In genomic region chr1:174428033-174428432, GRCh38 we compare ENCODE assay signal across 2 cellular contexts.
TF ChIP-seq lines count a peak whose summit lies in the region.

No MANE protein-coding gene starts in this region.

TF ChIP-seq in HEK293T, 16 proteins besides CTCF, POLR2A, EP300 and RAD21 (continued from another document):
- TF ChIP-seq PKNOX1 (IDR thresholded peaks at IDR 0.05) = peak; percentile 53

TF ChIP-seq in GM12878, 131 proteins besides CTCF, POLR2A, EP300 and RAD21 (continued from another document):
- TF ChIP-seq, protein P1, sequence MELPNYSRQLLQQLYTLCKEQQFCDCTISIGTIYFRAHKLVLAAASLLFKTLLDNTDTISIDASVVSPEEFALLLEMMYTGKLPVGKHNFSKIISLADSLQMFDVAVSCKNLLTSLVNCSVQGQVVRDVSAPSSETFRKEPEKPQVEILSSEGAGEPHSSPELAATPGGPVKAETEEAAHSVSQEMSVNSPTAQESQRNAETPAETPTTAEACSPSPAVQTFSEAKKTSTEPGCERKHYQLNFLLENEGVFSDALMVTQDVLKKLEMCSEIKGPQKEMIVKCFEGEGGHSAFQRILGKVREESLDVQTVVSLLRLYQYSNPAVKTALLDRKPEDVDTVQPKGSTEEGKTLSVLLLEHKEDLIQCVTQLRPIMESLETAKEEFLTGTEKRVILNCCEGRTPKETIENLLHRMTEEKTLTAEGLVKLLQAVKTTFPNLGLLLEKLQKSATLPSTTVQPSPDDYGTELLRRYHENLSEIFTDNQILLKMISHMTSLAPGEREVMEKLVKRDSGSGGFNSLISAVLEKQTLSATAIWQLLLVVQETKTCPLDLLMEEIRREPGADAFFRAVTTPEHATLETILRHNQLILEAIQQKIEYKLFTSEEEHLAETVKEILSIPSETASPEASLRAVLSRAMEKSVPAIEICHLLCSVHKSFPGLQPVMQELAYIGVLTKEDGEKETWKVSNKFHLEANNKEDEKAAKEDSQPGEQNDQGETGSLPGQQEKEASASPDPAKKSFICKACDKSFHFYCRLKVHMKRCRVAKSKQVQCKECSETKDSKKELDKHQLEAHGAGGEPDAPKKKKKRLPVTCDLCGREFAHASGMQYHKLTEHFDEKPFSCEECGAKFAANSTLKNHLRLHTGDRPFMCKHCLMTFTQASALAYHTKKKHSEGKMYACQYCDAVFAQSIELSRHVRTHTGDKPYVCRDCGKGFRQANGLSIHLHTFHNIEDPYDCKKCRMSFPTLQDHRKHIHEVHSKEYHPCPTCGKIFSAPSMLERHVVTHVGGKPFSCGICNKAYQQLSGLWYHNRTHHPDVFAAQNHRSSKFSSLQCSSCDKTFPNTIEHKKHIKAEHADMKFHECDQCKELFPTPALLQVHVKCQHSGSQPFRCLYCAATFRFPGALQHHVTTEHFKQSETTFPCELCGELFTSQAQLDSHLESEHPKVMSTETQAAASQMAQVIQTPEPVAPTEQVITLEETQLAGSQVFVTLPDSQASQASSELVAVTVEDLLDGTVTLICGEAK (IDR thresholded peaks at IDR 0.05; ENCODE audit: borderline replicate concordance) = no peak
- TF ChIP-seq ZBTB11 (CRISPR knock-in tag; IDR thresholded peaks at IDR 0.05) (no peak), RFX5 (IDR thresholded peaks at IDR 0.05; ENCODE audit: low read depth, low read length) (no peak), STAT3 (IDR thresholded peaks at IDR 0.05; ENCODE audit: low read depth, low read length) (no peak), CBX3 (IDR thresholded peaks at IDR 0.05; ENCODE audit: borderline replicate concordance, low read depth) (no peak), POLR2AphosphoS2 (IDR thresholded peaks at IDR 0.05; ENCODE audit: low read depth, low read length) (no peak), RB1 (IDR thresholded peaks at IDR 0.05; ENCODE audit: borderline replicate concordance) (no peak), TCF3 (IDR thresholded peaks at IDR 0.05; ENCODE audit: borderline replicate concordance, insufficient read depth, low read depth, low read length) (no peak), ZNF217 (IDR thresholded peaks at IDR 0.05) (no peak), SUPT20H (IDR thresholded peaks at IDR 0.05; ENCODE audit: borderline replicate concordance, control insufficient read depth, low read depth, low read length) (no peak), IRF4 (IDR thresholded peaks at IDR 0.05; ENCODE audit: low read depth, low read length) (no peak), KLF5 (IDR thresholded peaks at IDR 0.05; ENCODE audit: partially characterized antibody) (no peak), TBL1XR1 (IDR thresholded peaks at IDR 0.05; ENCODE audit: low read depth, low read length) (no peak), YY1 (IDR thresholded peaks at IDR 0.05; ENCODE audit: low read depth, low read length) (no peak)
- TF ChIP-seq, protein P2, sequence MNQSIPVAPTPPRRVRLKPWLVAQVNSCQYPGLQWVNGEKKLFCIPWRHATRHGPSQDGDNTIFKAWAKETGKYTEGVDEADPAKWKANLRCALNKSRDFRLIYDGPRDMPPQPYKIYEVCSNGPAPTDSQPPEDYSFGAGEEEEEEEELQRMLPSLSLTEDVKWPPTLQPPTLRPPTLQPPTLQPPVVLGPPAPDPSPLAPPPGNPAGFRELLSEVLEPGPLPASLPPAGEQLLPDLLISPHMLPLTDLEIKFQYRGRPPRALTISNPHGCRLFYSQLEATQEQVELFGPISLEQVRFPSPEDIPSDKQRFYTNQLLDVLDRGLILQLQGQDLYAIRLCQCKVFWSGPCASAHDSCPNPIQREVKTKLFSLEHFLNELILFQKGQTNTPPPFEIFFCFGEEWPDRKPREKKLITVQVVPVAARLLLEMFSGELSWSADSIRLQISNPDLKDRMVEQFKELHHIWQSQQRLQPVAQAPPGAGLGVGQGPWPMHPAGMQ (IDR thresholded peaks at IDR 0.05; ENCODE audit: borderline replicate concordance) = no peak
- TF ChIP-seq, protein P3, sequence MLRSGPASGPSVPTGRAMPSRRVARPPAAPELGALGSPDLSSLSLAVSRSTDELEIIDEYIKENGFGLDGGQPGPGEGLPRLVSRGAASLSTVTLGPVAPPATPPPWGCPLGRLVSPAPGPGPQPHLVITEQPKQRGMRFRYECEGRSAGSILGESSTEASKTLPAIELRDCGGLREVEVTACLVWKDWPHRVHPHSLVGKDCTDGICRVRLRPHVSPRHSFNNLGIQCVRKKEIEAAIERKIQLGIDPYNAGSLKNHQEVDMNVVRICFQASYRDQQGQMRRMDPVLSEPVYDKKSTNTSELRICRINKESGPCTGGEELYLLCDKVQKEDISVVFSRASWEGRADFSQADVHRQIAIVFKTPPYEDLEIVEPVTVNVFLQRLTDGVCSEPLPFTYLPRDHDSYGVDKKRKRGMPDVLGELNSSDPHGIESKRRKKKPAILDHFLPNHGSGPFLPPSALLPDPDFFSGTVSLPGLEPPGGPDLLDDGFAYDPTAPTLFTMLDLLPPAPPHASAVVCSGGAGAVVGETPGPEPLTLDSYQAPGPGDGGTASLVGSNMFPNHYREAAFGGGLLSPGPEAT (IDR thresholded peaks at IDR 0.05; ENCODE audit: low read depth) = no peak
